ENCODE assay signal across 13 cellular contexts in the genomic region with DNA sequence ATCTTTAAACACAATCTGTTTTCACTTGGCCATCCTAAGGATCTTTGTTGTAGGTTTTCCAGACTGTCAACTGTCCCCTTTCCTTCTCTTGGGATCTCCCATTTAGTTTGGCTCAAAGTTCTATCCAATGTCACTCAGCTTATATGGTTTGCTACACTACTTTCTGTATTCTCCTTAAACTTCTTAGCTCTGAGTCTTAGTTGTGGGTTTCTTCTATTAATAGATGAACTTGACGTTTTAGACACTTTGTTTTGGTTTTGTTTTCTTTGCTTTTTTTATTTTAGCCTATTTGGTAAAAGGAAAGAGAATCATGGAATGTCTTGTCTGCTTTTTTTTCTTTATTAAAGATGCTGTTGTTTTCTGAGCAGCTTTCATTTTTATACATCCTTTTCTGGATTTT. TPM values are rescaled to one million over a fixed set of nuclear protein-coding genes. Genes with fewer than 3 reads are reported as not detected.
A peak's percentile ranks its signal among the peaks of the same experiment; 100 is the strongest.
DNase-seq lines count a peak whose midpoint lies in the region; ATAC-seq, FAIRE-seq and TF ChIP-seq lines count a peak whose summit lies in the region.
"Had no signal": no experiment of that assay in that cellular context is flagged by ENCODE, and none has a peak within 500 bp of the region (broad histone marks: within the 10 kb centered on the region; RNA-seq: fewer than 3 reads in every experiment).

No MANE protein-coding gene starts in this region.

- CTCF ChIA-PET in GM10248 (lab: Yijun Ruan, JAX), result interaction anchor here (0.8 to 6.3 kb wide), 14 partner anchors 11 to 917 kb away, joined by 3 to 41 read pairs (median 6); a partner anchor contains a TSS

- ATAC-seq in HG02885 (IDR thresholded peaks at IDR 0.05; ENCODE audit: poor library complexity, unreplicated experiment), result peak; percentile 53
- ATAC-seq in left lobe of liver, result no peak
- ATAC-seq: activated T-cell treated with anti-CD3 and anti-CD28 coated beads, Interleukin-2, amount 50 U/mL, for 4 hours had no signal

- FAIRE-seq in GM19239 (lab: Jason Lieb, UNC), result peak; percentile 76

- DNase-seq in GM10248 (ENCODE audit: extremely low spot score) (peak; percentile 31), GM19239 (ENCODE audit: insufficient read length, low spot score) (no peak), adipocyte (ENCODE audit: low read depth) (no peak), left lobe of liver (ENCODE audit: low spot score) (no peak), dermis blood vessel endothelial cell (no peak), DMS153 treated with DMSO at 0.1 percent for 48 hours (lab: John Stamatoyannopoulos, UW; ENCODE audit: unreplicated experiment) (no peak)
- DNase-seq in stimulated activated CD4-positive, alpha-beta T cell treated with anti-CD3 and anti-CD28 coated beads, Interleukin-4, amount 100 ng/mL, for 24 hours, result no peak
- DNase-seq: activated T-cell treated with anti-CD3 and anti-CD28 coated beads, Interleukin-2, amount 50 U/mL, for 4 hours; caudate nucleus; NCI-H187 treated with DMSO at 0.1 percent for 48 hours; spleen had no signal

- no peak overlapping the region for H3K4me3 ChIP-seq in adipocyte (ENCODE audit: low read length)
- H3K4me3 ChIP-seq: HAP-1, spleen had no signal

- H3K9ac ChIP-seq in adipocyte (ENCODE audit: low read length), result peak overlapping the region; percentile 63

- H3K36me3 ChIP-seq in adipocyte (ENCODE audit: control insufficient read depth, insufficient read depth, low read length, severe bottlenecking), result peaks cover 9% of the 10 kb centered on the region

- no peak for TF ChIP-seq CTCF in GM10248 (IDR thresholded peaks at IDR 0.05; ENCODE audit: control extremely low read depth, extremely low read depth, low read depth, missing control alignments)

- H3K9me3 ChIP-seq in adipocyte (ENCODE audit: control insufficient read depth, low read length), result no peaks in the 10 kb centered on the region
- H3K9me3 ChIP-seq: HAP-1, spleen had no signal

- POLR2A ChIA-PET in GM10248 (lab: Yijun Ruan, JAX), result interaction anchor here (0.6 kb wide), 1 partner anchor 29 kb away, joined by 4 read pairs; no protein-coding TSS in a partner anchor

- no peaks in the 10 kb centered on the region for H3K27me3 ChIP-seq in adipocyte (replicated peaks; ENCODE audit: control insufficient read depth, insufficient read depth, low read length)
- H3K27me3 ChIP-seq: spleen had no signal

- peaks cover 43% of the 10 kb centered on the region for H3K4me1 ChIP-seq in adipocyte (ENCODE audit: control insufficient read depth, insufficient read depth, low read length)
- H3K4me1 ChIP-seq: HAP-1 had no signal

RNA-seq across cellular contexts. Expression of a gene that starts 11.4 kb away (rescaled TPM):
- 18.6 TPM for total RNA-seq in left lobe of liver
- 27.9 and 32.2 TPM in 2 replicates for total RNA-seq in dermis blood vessel endothelial cell

RNA-seq across cellular contexts. Expression of a gene that starts 49.1 kb away (rescaled TPM):
- total RNA-seq in left lobe of liver, result 2.7 TPM
- 8.0 and 10.6 TPM in 2 replicates for total RNA-seq in dermis blood vessel endothelial cell

RNA-seq across cellular contexts. Expression of a gene that starts 53.3 kb away (rescaled TPM):
- 0.45 TPM for total RNA-seq in left lobe of liver
- total RNA-seq in dermis blood vessel endothelial cell, result not detected in 2 replicates
- total RNA-seq: activated T-cell treated with anti-CD3 and anti-CD28 coated beads, Interleukin-2, amount 50 U/mL, for 4 hours had no signal
